In the genomic region with DNA sequence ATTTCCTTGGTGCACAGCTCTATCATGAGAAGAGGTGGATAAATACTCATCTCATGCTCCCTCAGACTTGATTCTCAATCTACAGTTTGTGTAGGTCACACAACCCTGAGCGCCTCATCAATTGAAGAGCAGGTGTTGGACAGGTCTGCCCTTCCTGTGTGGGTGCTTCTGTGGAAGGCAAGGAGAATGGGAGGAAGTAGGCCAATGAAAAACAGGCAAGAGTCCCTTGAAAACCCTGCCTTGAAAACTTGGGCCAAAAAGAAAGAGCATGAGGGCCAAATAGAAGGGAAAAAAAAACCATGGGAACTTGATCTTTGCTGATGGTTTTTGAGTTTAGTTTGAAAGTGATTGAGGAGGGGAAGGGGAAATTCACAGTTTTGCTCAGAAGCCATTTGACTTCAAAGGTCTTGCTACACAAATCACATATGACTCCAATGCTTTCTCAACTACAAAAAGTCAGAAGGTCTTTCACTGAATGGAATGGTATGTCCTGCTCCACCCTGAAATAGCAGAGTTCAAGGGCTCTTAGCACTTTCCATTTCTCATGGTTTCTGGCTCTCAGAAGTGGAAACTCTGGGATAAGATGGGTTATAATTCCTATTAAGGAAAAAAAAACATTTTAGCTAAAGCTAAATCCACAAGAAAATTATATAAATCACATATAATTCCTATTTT, we compare ENCODE assay signal across 1 cellular context.
TF ChIP-seq lines count a peak whose summit lies in the region.

No MANE protein-coding gene starts in this region.

TF ChIP-seq in GM12891, 5 proteins besides CTCF, POLR2A, EP300 and RAD21:
- TF ChIP-seq POLR2AphosphoS5 (IDR thresholded peaks at IDR 0.05; ENCODE audit: low read depth, low read length) (no peak), SPI1 (IDR thresholded peaks at IDR 0.05; ENCODE audit: low read depth, low read length) (no peak), PAX5 (IDR thresholded peaks at IDR 0.05; ENCODE audit: insufficient read depth, low read length, severe bottlenecking) (no peak), POU2F2 (IDR thresholded peaks at IDR 0.05; ENCODE audit: low read depth, low read length) (no peak), TAF1 (IDR thresholded peaks at IDR 0.05; ENCODE audit: low read depth, low read length) (no peak)
